17 cellular contexts compared by ENCODE assay signal in the genomic region with DNA sequence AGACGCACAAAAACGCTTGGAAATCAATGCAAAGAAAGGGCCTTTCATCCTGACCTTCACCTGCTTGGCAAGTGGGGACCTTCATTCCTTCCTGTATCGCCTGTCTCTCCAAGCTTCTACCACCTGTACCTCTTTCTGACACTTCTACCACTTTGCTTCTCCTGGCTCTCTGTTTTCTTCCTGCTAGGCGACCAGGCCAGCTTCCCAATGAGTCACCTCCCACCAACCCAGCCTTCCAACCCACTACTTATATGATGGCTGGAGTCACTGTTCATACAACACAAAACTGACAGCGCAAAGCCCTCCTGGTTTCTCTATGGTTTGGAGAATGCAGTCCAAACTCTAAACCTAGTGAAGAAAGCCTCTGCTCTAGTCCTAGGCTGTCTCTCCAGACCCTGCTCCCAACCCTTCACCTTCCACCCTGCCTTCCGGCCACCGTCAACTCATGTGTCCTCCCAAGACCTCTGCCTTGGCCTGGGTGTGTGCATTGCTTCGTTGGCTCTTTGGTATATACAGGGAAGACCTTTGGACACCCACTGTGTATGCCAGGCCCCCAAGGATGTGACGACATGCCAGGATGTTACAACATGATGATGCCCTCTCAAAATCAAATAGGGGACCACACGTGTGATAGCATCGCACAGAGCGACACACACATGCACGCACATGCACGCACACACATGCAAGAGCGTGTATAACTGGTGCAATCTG.
A peak's percentile ranks its signal among the peaks of the same experiment; 100 is the strongest.
DNase-seq lines count a peak whose midpoint lies in the region; ATAC-seq and TF ChIP-seq lines count a peak whose summit lies in the region.
"Had no signal": no experiment of that assay in that cellular context is flagged by ENCODE, and none has a peak within 500 bp of the region (broad histone marks: within the 10 kb centered on the region; RNA-seq: fewer than 3 reads in every experiment).

No MANE protein-coding gene starts in this region.

- BruUV-seq in PC-3 (replicated peaks; lab: Mats Ljungman, UMichigan): no TSS peak

- H3K9me3 ChIP-seq in PC-3 (ENCODE audit: low read length): no peaks in the 10 kb centered on the region
- H3K9me3 ChIP-seq in right cardiac atrium (ENCODE audit: control insufficient read depth, low read length): no peaks in the 10 kb centered on the region
- H3K9me3 ChIP-seq: MG63 had no signal

- no peak for TF ChIP-seq POLR2A in GM18505 (IDR thresholded peaks at IDR 0.05; ENCODE audit: borderline replicate concordance, extremely low read depth, insufficient read depth, insufficient read length)

- H3K27ac Mint-ChIP-seq in brain: peak overlapping the region in 3 of 5 experiments; percentile 40 to 79 (median 43)
- H3K27ac Mint-ChIP-seq in osteocyte (ENCODE audit: unreplicated experiment): peak overlapping the region; percentile 25

- H3K27ac ChIP-seq in PC-3 (ENCODE audit: low read length): no peak overlapping the region
- H3K27ac ChIP-seq in right cardiac atrium (ENCODE audit: low read length): no peak overlapping the region
- H3K27ac ChIP-seq: KMS-11 had no signal

- POLR2A ChIA-PET in PC-3 (lab: Charles Lee; ENCODE audit: unreplicated experiment): no interaction called here

- no peaks in the 10 kb centered on the region for H4K20me1 ChIP-seq in PC-3 (ENCODE audit: low read length)

- H3K9me3 Mint-ChIP-seq in brain (no peaks in the 10 kb centered on the region), osteocyte (ENCODE audit: unreplicated experiment) (no peaks in the 10 kb centered on the region)
- H3K9me3 Mint-ChIP-seq: CD8-positive, alpha-beta memory T cell had no signal

- DNase-seq in PC-3 (no peak), osteocyte (ENCODE audit: extremely low spot score, unreplicated experiment) (no peak), cardiac septum (ENCODE audit: low spot score) (no peak), right cardiac atrium (no peak), DMS 273 (lab: John Stamatoyannopoulos, UW; ENCODE audit: unreplicated experiment) (no peak)
- DNase-seq: CD8-positive, alpha-beta memory T cell; DMS153; MG63; NCI-H1105 treated with DMSO at 0.1 percent for 48 hours; NCI-H187; NCI-H446; NCI-H748 treated with DMSO at 0.1 percent for 48 hours; SHP77 had no signal

- no peaks in the 10 kb centered on the region for H3F3A ChIP-seq in PC-3 (ENCODE audit: low read length, unreplicated experiment)

- no peak overlapping the region for H3K9ac ChIP-seq in PC-3 (ENCODE audit: low read length)
- H3K9ac ChIP-seq: KMS-11 had no signal

- WGBS in right cardiac atrium: 88% methylated on average over 15 of the region's 15 CpGs

- H3K27me3 Mint-ChIP-seq in brain: peaks cover 2% of the 10 kb centered on the region
- H3K27me3 Mint-ChIP-seq in osteocyte (ENCODE audit: unreplicated experiment): no peaks in the 10 kb centered on the region

- no peak overlapping the region for H3K4me2 ChIP-seq in PC-3 (ENCODE audit: low read length)
- H3K4me2 ChIP-seq: KMS-11 had no signal

- no peaks in the 10 kb centered on the region for H3K36me3 ChIP-seq in PC-3 (ENCODE audit: low read depth, low read length)
- H3K36me3 ChIP-seq: MG63 had no signal

- TF ChIP-seq CTCF in PC-3 (conservative IDR thresholded peaks at IDR 0.05; ENCODE audit: low read depth, low read length): no peak
- TF ChIP-seq CTCF in brain (conservative IDR thresholded peaks at IDR 0.05): no peak
- TF ChIP-seq CTCF in osteocyte (IDR thresholded peaks at IDR 0.05): no peak

- H3K4me3 Mint-ChIP-seq in brain (no peak overlapping the region), osteocyte (ENCODE audit: unreplicated experiment) (no peak overlapping the region)
- H3K4me3 Mint-ChIP-seq: CD8-positive, alpha-beta memory T cell had no signal

- intact Hi-C loops in PC-3 (cut with micrococcal nuclease): no loop called here
- intact Hi-C loops in cardiac septum (cut with DNase I): loop anchor here (10.0 kb wide), 1 partner anchor 394 kb away; no protein-coding TSS in a partner anchor
- intact Hi-C loops in right cardiac atrium (cut with DNase I): no loop called here

- H3K36me3 Mint-ChIP-seq in brain (peaks cover 72% of the 10 kb centered on the region), osteocyte (ENCODE audit: unreplicated experiment) (peaks cover 69% of the 10 kb centered on the region)
- H3K36me3 Mint-ChIP-seq: CD8-positive, alpha-beta memory T cell had no signal

- H3K4me1 Mint-ChIP-seq in brain: no peaks in the 10 kb centered on the region
- H3K4me1 Mint-ChIP-seq in osteocyte (ENCODE audit: unreplicated experiment): peaks cover 12% of the 10 kb centered on the region
- H3K4me1 Mint-ChIP-seq: CD8-positive, alpha-beta memory T cell had no signal

- no peaks in the 10 kb centered on the region for H3K9me2 ChIP-seq in PC-3 (replicated peaks; ENCODE audit: low read length)

- H2AFZ ChIP-seq in PC-3 (ENCODE audit: low read length): no peak overlapping the region

- H3K4me3 ChIP-seq in PC-3 (ENCODE audit: low read length) (no peak overlapping the region), right cardiac atrium (ENCODE audit: low read length) (no peak overlapping the region)
- H3K4me3 ChIP-seq: MG63 had no signal

- H3K4me1 ChIP-seq in PC-3 (ENCODE audit: insufficient read depth, low read length) (no peaks in the 10 kb centered on the region), right cardiac atrium (ENCODE audit: control insufficient read depth, insufficient read depth, low read length) (no peaks in the 10 kb centered on the region)

- ATAC-seq in PC-3 (peak; percentile 39), right cardiac atrium (no peak), GM18505 (IDR thresholded peaks at IDR 0.05; ENCODE audit: unreplicated experiment) (no peak)
- ATAC-seq: SK-N-SH treated with all-trans-retinoic acid at 6 μM for 48 hours had no signal

- CTCF ChIA-PET in PC-3 (lab: Charles Lee): no interaction called here

- no peaks in the 10 kb centered on the region for H3K79me2 ChIP-seq in PC-3 (ENCODE audit: low read length)

- no peaks in the 10 kb centered on the region for H3K27me3 ChIP-seq in PC-3 (ENCODE audit: low read length)
- H3K27me3 ChIP-seq in right cardiac atrium (ENCODE audit: control insufficient read depth, insufficient read depth): no peaks in the 10 kb centered on the region
- H3K27me3 ChIP-seq: MG63 had no signal
